Comparison of ENCODE assay signal across 24 cellular contexts in the genomic region with DNA sequence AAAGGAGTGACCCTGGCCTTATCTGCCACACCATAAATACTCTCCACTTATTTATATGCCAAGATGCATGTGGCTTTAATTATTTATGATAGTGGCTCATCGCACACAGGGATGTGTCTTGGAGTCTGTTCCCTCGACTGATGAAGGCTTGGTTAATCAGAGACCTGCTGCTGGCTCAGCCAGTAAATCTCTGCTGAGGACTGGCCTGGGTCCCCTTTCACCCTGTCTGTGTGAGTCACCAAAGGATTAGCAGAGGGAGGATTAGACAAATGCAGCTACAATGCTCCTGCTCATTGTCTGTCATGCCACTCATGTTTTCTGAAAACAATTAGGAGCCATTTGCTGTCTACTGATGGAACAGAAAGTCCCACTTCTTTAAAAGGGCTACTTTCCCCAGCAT.
DNase-seq lines count a peak whose midpoint lies in the region; ATAC-seq and TF ChIP-seq lines count a peak whose summit lies in the region.
"Had no signal": no experiment of that assay in that cellular context is flagged by ENCODE, and none has a peak within 500 bp of the region (broad histone marks: within the 10 kb centered on the region; RNA-seq: fewer than 3 reads in every experiment).

No MANE protein-coding gene starts in this region.

- H3K9ac ChIP-seq in neural progenitor cell = no peak overlapping the region

- DNase-seq in ELR (ENCODE audit: low read depth) (peak; percentile 22), NCI-H524 treated with DMSO at 0.1 percent for 48 hours (lab: John Stamatoyannopoulos, UW) (peak; percentile 12), astrocyte of the hippocampus (ENCODE audit: low read depth, low spot score) (peak; percentile 40), neural progenitor cell (ENCODE audit: low spot score) (peak; percentile 67), sciatic nerve (ENCODE audit: low spot score) (no peak)
- DNase-seq: activated CD4-positive, CD25-positive, alpha-beta regulatory T cell treated with anti-CD3 and anti-CD28 coated beads, Interleukin-2, amount 50 U/mL, for 72 hours; activated CD8-positive, alpha-beta T cell treated with anti-CD3 and anti-CD28 coated beads for 36 hours; activated naive CD8-positive, alpha-beta T cell treated with anti-CD3 and anti-CD28 coated beads, Interleukin-2, amount 10 ng/mL, durations not matched to agents 7 days and 5 days; gastrocnemius medialis; GOT3; hypothalamus; NCI-H1092; NCI-H187; NCI-H748 treated with DMSO at 0.1 percent for 48 hours; right lobe of liver; stimulated activated CD4-positive, alpha-beta T cell treated with anti-CD3 and anti-CD28 coated beads, Interleukin-15, amount 100 ng/mL, for 24 hours; stomach; SW 1271; tibial artery had no signal

- no peaks in the 10 kb centered on the region for H4K20me1 ChIP-seq in neural progenitor cell (ENCODE audit: low read depth)

- peaks cover 7% of the 10 kb centered on the region for H3K27me3 Mint-ChIP-seq in neural progenitor cell (ENCODE audit: insufficient read depth, low read depth)
- H3K27me3 Mint-ChIP-seq: activated naive CD8-positive, alpha-beta T cell treated with anti-CD3 and anti-CD28 coated beads, Interleukin-2, amount 10 ng/mL, durations not matched to agents 7 days and 5 days had no signal

- intact Hi-C loops in sciatic nerve (cut with DNase I) = no loop called here

- H3K27me3 ChIP-seq in neural progenitor cell = no peaks in the 10 kb centered on the region
- H3K27me3 ChIP-seq: gastrocnemius medialis, right lobe of liver, tibial artery had no signal

- H3K4me1 Mint-ChIP-seq in neural progenitor cell = peaks cover 20% of the 10 kb centered on the region
- H3K4me1 Mint-ChIP-seq: activated naive CD8-positive, alpha-beta T cell treated with anti-CD3 and anti-CD28 coated beads, Interleukin-2, amount 10 ng/mL, durations not matched to agents 7 days and 5 days had no signal

- no peak overlapping the region for H3K4me3 ChIP-seq in neural progenitor cell
- H3K4me3 ChIP-seq: gastrocnemius medialis, right lobe of liver, stomach, tibial artery had no signal

- ATAC-seq in HG03571 (IDR thresholded peaks at IDR 0.05; ENCODE audit: unreplicated experiment) = no peak
- ATAC-seq in HG03025 (IDR thresholded peaks at IDR 0.05; ENCODE audit: low FRiP score, unreplicated experiment) = no peak
- no peak for ATAC-seq in GM19351 (IDR thresholded peaks at IDR 0.05; ENCODE audit: unreplicated experiment)
- ATAC-seq in sciatic nerve = no peak
- ATAC-seq: activated CD8-positive, alpha-beta T cell treated with anti-CD3 and anti-CD28 coated beads for 36 hours; gastrocnemius medialis; right lobe of liver; Right ventricle myocardium inferior had no signal

- no peak for TF ChIP-seq CTCF in neural progenitor cell (IDR thresholded peaks at IDR 0.05)

- peaks cover 4% of the 10 kb centered on the region for H3K36me3 Mint-ChIP-seq in neural progenitor cell
- H3K36me3 Mint-ChIP-seq: activated naive CD8-positive, alpha-beta T cell treated with anti-CD3 and anti-CD28 coated beads, Interleukin-2, amount 10 ng/mL, durations not matched to agents 7 days and 5 days had no signal

- no peak overlapping the region for H3K27ac Mint-ChIP-seq in neural progenitor cell
- H3K27ac Mint-ChIP-seq: activated CD8-positive, alpha-beta T cell treated with anti-CD3 and anti-CD28 coated beads for 36 hours; activated naive CD8-positive, alpha-beta T cell treated with anti-CD3 and anti-CD28 coated beads, Interleukin-2, amount 10 ng/mL, durations not matched to agents 7 days and 5 days had no signal

- peak overlapping the region; percentile 46 for H3K27ac ChIP-seq in neural progenitor cell
- H3K27ac ChIP-seq: gastrocnemius medialis, right lobe of liver, stomach, tibial artery had no signal

- no peak overlapping the region for H2AFZ ChIP-seq in neural progenitor cell (replicated peaks)

- no peak overlapping the region for H3K4me3 Mint-ChIP-seq in neural progenitor cell
- H3K4me3 Mint-ChIP-seq: activated CD8-positive, alpha-beta T cell treated with anti-CD3 and anti-CD28 coated beads for 36 hours; activated naive CD8-positive, alpha-beta T cell treated with anti-CD3 and anti-CD28 coated beads, Interleukin-2, amount 10 ng/mL, durations not matched to agents 7 days and 5 days; brain had no signal

- H3K9me3 ChIP-seq in neural progenitor cell (ENCODE audit: low read depth) = no peaks in the 10 kb centered on the region
- H3K9me3 ChIP-seq: gastrocnemius medialis, right lobe of liver, stomach, tibial artery had no signal

- peaks cover 8% of the 10 kb centered on the region for H3F3A ChIP-seq in neural progenitor cell (ENCODE audit: low read depth)

- peaks cover 12% of the 10 kb centered on the region for H3K9me3 Mint-ChIP-seq in neural progenitor cell
- H3K9me3 Mint-ChIP-seq: activated CD8-positive, alpha-beta T cell treated with anti-CD3 and anti-CD28 coated beads for 36 hours; activated naive CD8-positive, alpha-beta T cell treated with anti-CD3 and anti-CD28 coated beads, Interleukin-2, amount 10 ng/mL, durations not matched to agents 7 days and 5 days had no signal

- no peaks in the 10 kb centered on the region for H3K36me3 ChIP-seq in neural progenitor cell
- H3K36me3 ChIP-seq: gastrocnemius medialis, right lobe of liver, stomach had no signal

- peak overlapping the region; percentile 38 for H3K4me2 ChIP-seq in neural progenitor cell

- no peaks in the 10 kb centered on the region for H3K79me2 ChIP-seq in neural progenitor cell (ENCODE audit: low read depth)

- H3K4me1 ChIP-seq in neural progenitor cell = peaks cover 14% of the 10 kb centered on the region
- H3K4me1 ChIP-seq: gastrocnemius medialis, right lobe of liver, stomach, tibial artery had no signal
